Comparison of ENCODE assay signal across 2 cellular contexts in the genomic region with DNA sequence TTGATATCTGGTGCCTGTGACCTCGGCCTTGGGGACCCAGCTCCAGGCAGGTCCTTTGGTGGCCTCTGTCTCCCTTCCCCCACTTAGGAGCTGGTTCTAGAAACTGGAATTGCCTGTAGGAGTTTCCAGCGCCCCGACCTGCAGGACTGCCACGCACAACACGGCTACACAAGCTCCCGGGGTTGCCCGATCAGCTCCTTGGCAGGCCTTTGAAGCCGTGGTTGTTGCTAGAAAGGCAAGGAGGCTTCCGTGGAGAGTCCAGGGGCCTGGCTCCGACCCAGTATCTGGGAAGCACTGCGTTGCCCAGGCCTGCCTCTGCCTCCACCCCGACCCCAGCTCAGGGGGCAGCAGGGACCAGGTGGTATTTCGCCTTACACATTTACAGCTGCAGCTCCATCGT.
TF ChIP-seq lines count a peak whose summit lies in the region.

No MANE protein-coding gene starts in this region.

TF ChIP-seq in GM23338, 12 proteins besides CTCF, POLR2A, EP300 and RAD21:
- TF ChIP-seq ZNF331 (CRISPR knock-in tag; IDR thresholded peaks at IDR 0.05; ENCODE audit: low read depth) (no peak), EZH2phosphoT487 (IDR thresholded peaks at IDR 0.05; ENCODE audit: unreplicated experiment) (no peak), JUNB (IDR thresholded peaks at IDR 0.05; ENCODE audit: unreplicated experiment) (no peak), ZNF114 (CRISPR knock-in tag; IDR thresholded peaks at IDR 0.05) (no peak)
- TF ChIP-seq, protein P1, sequence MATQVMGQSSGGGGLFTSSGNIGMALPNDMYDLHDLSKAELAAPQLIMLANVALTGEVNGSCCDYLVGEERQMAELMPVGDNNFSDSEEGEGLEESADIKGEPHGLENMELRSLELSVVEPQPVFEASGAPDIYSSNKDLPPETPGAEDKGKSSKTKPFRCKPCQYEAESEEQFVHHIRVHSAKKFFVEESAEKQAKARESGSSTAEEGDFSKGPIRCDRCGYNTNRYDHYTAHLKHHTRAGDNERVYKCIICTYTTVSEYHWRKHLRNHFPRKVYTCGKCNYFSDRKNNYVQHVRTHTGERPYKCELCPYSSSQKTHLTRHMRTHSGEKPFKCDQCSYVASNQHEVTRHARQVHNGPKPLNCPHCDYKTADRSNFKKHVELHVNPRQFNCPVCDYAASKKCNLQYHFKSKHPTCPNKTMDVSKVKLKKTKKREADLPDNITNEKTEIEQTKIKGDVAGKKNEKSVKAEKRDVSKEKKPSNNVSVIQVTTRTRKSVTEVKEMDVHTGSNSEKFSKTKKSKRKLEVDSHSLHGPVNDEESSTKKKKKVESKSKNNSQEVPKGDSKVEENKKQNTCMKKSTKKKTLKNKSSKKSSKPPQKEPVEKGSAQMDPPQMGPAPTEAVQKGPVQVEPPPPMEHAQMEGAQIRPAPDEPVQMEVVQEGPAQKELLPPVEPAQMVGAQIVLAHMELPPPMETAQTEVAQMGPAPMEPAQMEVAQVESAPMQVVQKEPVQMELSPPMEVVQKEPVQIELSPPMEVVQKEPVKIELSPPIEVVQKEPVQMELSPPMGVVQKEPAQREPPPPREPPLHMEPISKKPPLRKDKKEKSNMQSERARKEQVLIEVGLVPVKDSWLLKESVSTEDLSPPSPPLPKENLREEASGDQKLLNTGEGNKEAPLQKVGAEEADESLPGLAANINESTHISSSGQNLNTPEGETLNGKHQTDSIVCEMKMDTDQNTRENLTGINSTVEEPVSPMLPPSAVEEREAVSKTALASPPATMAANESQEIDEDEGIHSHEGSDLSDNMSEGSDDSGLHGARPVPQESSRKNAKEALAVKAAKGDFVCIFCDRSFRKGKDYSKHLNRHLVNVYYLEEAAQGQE (IDR thresholded peaks at IDR 0.05; ENCODE audit: unreplicated experiment) = no peak
- TF ChIP-seq, protein P2, sequence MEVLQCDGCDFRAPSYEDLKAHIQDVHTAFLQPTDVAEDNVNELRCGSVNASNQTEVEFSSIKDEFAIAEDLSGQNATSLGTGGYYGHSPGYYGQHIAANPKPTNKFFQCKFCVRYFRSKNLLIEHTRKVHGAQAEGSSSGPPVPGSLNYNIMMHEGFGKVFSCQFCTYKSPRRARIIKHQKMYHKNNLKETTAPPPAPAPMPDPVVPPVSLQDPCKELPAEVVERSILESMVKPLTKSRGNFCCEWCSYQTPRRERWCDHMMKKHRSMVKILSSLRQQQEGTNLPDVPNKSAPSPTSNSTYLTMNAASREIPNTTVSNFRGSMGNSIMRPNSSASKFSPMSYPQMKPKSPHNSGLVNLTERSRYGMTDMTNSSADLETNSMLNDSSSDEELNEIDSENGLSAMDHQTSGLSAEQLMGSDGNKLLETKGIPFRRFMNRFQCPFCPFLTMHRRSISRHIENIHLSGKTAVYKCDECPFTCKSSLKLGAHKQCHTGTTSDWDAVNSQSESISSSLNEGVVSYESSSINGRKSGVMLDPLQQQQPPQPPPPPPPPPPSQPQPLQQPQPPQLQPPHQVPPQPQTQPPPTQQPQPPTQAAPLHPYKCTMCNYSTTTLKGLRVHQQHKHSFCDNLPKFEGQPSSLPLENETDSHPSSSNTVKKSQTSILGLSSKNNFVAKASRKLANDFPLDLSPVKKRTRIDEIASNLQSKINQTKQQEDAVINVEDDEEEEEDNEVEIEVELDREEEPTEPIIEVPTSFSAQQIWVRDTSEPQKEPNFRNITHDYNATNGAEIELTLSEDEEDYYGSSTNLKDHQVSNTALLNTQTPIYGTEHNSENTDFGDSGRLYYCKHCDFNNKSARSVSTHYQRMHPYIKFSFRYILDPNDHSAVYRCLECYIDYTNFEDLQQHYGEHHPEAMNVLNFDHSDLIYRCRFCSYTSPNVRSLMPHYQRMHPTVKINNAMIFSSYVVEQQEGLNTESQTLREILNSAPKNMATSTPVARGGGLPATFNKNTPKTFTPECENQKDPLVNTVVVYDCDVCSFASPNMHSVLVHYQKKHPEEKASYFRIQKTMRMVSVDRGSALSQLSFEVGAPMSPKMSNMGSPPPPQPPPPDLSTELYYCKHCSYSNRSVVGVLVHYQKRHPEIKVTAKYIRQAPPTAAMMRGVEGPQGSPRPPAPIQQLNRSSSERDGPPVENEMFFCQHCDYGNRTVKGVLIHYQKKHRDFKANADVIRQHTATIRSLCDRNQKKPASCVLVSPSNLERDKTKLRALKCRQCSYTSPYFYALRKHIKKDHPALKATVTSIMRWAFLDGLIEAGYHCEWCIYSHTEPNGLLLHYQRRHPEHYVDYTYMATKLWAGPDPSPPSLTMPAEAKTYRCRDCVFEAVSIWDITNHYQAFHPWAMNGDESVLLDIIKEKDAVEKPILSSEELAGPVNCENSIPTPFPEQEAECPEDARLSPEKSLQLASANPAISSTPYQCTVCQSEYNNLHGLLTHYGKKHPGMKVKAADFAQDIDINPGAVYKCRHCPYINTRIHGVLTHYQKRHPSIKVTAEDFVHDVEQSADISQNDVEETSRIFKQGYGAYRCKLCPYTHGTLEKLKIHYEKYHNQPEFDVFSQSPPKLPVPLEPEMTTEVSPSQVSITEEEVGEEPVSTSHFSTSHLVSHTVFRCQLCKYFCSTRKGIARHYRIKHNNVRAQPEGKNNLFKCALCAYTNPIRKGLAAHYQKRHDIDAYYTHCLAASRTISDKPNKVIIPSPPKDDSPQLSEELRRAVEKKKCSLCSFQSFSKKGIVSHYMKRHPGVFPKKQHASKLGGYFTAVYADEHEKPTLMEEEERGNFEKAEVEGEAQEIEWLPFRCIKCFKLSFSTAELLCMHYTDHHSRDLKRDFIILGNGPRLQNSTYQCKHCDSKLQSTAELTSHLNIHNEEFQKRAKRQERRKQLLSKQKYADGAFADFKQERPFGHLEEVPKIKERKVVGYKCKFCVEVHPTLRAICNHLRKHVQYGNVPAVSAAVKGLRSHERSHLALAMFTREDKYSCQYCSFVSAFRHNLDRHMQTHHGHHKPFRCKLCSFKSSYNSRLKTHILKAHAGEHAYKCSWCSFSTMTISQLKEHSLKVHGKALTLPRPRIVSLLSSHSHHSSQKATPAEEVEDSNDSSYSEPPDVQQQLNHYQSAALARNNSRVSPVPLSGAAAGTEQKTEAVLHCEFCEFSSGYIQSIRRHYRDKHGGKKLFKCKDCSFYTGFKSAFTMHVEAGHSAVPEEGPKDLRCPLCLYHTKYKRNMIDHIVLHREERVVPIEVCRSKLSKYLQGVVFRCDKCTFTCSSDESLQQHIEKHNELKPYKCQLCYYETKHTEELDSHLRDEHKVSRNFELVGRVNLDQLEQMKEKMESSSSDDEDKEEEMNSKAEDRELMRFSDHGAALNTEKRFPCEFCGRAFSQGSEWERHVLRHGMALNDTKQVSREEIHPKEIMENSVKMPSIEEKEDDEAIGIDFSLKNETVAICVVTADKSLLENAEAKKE (CRISPR knock-in tag; IDR thresholded peaks at IDR 0.05) = no peak
- TF ChIP-seq, protein P3, sequence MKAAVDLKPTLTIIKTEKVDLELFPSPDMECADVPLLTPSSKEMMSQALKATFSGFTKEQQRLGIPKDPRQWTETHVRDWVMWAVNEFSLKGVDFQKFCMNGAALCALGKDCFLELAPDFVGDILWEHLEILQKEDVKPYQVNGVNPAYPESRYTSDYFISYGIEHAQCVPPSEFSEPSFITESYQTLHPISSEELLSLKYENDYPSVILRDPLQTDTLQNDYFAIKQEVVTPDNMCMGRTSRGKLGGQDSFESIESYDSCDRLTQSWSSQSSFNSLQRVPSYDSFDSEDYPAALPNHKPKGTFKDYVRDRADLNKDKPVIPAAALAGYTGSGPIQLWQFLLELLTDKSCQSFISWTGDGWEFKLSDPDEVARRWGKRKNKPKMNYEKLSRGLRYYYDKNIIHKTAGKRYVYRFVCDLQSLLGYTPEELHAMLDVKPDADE (IDR thresholded peaks at IDR 0.05) = no peak

TF ChIP-seq in GM12891, 5 proteins besides CTCF, POLR2A, EP300 and RAD21 (continued from another document):
- TF ChIP-seq POLR2AphosphoS5 (IDR thresholded peaks at IDR 0.05; ENCODE audit: low read depth, low read length) (no peak), SPI1 (IDR thresholded peaks at IDR 0.05; ENCODE audit: low read depth, low read length) (no peak), PAX5 (IDR thresholded peaks at IDR 0.05; ENCODE audit: insufficient read depth, low read length, severe bottlenecking) (no peak), TAF1 (IDR thresholded peaks at IDR 0.05; ENCODE audit: low read depth, low read length) (no peak)
